Comparison of ENCODE assay signal across 8 cellular contexts in the genomic region with DNA sequence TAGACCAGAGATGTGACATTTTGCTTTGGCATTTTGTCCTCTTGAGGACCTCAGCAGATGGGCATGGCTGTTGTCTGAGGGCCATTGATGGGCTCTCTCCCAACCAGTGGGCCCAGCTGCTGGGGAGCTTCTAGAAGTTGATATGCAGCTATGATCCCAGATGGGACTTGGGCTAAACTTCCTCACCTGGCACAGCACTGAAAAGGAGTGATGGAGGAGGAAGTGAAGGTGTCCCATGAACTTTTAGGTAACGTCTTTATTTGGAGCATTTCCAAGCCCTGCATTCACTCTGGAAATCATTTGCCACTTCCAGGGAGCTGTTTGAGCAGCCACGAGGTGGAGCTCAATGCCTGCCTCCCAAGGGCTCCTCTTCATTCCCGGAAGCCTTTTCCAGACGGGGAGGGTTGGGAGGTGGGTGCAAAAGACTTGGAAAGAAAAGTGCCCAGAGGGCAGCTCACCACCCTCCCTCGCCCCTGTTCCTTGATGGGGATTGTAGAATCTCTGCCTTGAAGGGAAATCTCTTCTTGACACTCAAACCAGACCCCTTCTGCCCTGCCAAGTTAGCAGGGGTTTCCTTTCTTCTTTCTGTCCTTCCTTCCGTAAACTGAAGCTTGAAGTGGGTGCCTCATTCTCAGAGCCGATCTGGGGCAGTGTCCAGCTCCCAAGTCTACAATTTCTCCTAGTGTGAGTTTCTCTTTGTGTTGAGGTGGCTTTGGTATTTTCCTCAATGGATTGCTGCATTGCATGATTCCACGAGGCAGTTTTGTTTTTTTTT. TPM values are rescaled to one million over a fixed set of nuclear protein-coding genes. Genes with fewer than 3 reads are reported as not detected.
DNase-seq lines count a peak whose midpoint lies in the region; ATAC-seq and TF ChIP-seq lines count a peak whose summit lies in the region.

No MANE protein-coding gene starts in this region.

- intact Hi-C loops in testis (cut with DNase I; ENCODE audit: low total_unique reads), result loop anchor here (5.0 kb wide), 1 partner anchor 87 kb away; no protein-coding TSS in a partner anchor
- intact Hi-C loops in Right ventricle myocardium superior (cut with DNase I), result no loop called here

- TF ChIP-seq CTCF in fibroblast of lung (conservative IDR thresholded peaks at IDR 0.05 in 1 of 2, IDR thresholded peaks at IDR 0.05 in 1 of 2; ENCODE audit: low read depth in 1 of 2, low read length in 2 of 2) (peak; percentile 33 to 35), testis (IDR thresholded peaks at IDR 0.05) (peak in 1 of 3 experiments; percentile 14)

- no peak for ATAC-seq in Right ventricle myocardium superior (ENCODE audit: poor library complexity)
- no peak for ATAC-seq in GM19351 (IDR thresholded peaks at IDR 0.05; ENCODE audit: unreplicated experiment)
- ATAC-seq in HG03139 (IDR thresholded peaks at IDR 0.05; ENCODE audit: unreplicated experiment), result no peak

- H3K27me3 ChIP-seq in fibroblast of lung (ENCODE audit: control insufficient read depth, insufficient read depth, low read length) (no peaks in the 10 kb centered on the region), testis (no peaks in the 10 kb centered on the region)

- H3K9me3 ChIP-seq in fibroblast of lung (ENCODE audit: control insufficient read depth, insufficient read depth, low read depth, low read length) (no peaks in the 10 kb centered on the region), testis (no peaks in the 10 kb centered on the region)

- H3K9ac ChIP-seq in fibroblast of lung (ENCODE audit: insufficient read depth, low read length), result no peak overlapping the region

- H3K4me3 ChIP-seq in fibroblast of lung (replicated peaks in 1 of 4; ENCODE audit: control extremely low read depth in 1 of 4, insufficient read depth in 1 of 4, low read depth in 3 of 4, low read length in 4 of 4), result peak overlapping the region in 1 of 4 experiments; percentile 22
- no peak overlapping the region for H3K4me3 ChIP-seq in testis

- H3K36me3 ChIP-seq in fibroblast of lung (ENCODE audit: control insufficient read depth, insufficient read depth, low read length), result no peaks in the 10 kb centered on the region
- H3K36me3 ChIP-seq in testis (ENCODE audit: low read depth, missing control alignments), result no peaks in the 10 kb centered on the region

- 36 to 38% methylated on average over 8 of the region's 8 CpGs for WGBS in testis, 2 donors

- no peak overlapping the region for H3K4me2 ChIP-seq in fibroblast of lung (ENCODE audit: extremely low read depth, insufficient read depth, low read length)

- H2AFZ ChIP-seq in fibroblast of lung (ENCODE audit: low read length), result no peak overlapping the region

- no peaks in the 10 kb centered on the region for H3K79me2 ChIP-seq in fibroblast of lung (ENCODE audit: control insufficient read depth, insufficient read depth, low read length)

- TF ChIP-seq POLR2A in testis (IDR thresholded peaks at IDR 0.05), result no peak

- H3K27ac ChIP-seq in fibroblast of lung (ENCODE audit: insufficient read depth, low read length), result no peak overlapping the region
- H3K27ac ChIP-seq in testis, result no peak overlapping the region

- DNase-seq in NCI-H2196 (lab: John Stamatoyannopoulos, UW; ENCODE audit: unreplicated experiment), result peak; percentile 39
- no peak for DNase-seq in NCI-H2196 treated with DMSO at 0.1 percent for 48 hours (lab: John Stamatoyannopoulos, UW; ENCODE audit: unreplicated experiment)
- DNase-seq in NCI-H69 (lab: John Stamatoyannopoulos, UW), result peak; percentile 84
- DNase-seq in fibroblast of lung (ENCODE audit: low read depth in 2 of 2), result peak in 1 of 2 donors; percentile 23
- peak; percentile 46 for DNase-seq in testis
- no peak for DNase-seq in Right ventricle myocardium superior

- no peaks in the 10 kb centered on the region for H4K20me1 ChIP-seq in fibroblast of lung (ENCODE audit: control insufficient read depth, extremely low read depth, insufficient read depth, low read length)

- H3K4me1 ChIP-seq in fibroblast of lung (ENCODE audit: control insufficient read depth, extremely low read depth, insufficient read depth, low read length) (no peaks in the 10 kb centered on the region), testis (no peaks in the 10 kb centered on the region)

RNA-seq across cellular contexts. Expression of gene NEUROG1, which starts 18.1 kb away (rescaled TPM):
- total RNA-seq in fibroblast of lung, result not detected in 2 replicates
- polyA plus RNA-seq in fibroblast of lung, result not detected in 2 replicates
- not detected in 2 replicates for polyA plus RNA-seq in fibroblast of lung (2012)
- polyA minus RNA-seq in fibroblast of lung (ENCODE audit: low replicate concordance), result not detected in 2 replicates
- not detected for total RNA-seq in testis
- not detected for polyA plus RNA-seq in testis (ENCODE audit: insufficient read depth, low read depth, low replicate concordance)
- total RNA-seq in Right ventricle myocardium superior, result not detected

RNA-seq across cellular contexts. Expression of gene CXCL14, which starts 24.9 kb away (rescaled TPM):
- 0.17 and 0.26 TPM in 2 replicates for total RNA-seq in fibroblast of lung
- polyA plus RNA-seq in fibroblast of lung, result 0.05 TPM in 1 of 2 replicates, not detected in the other
- not detected in 2 replicates for polyA plus RNA-seq in fibroblast of lung (2012)
- polyA minus RNA-seq in fibroblast of lung (ENCODE audit: low replicate concordance), result not detected in 2 replicates
- total RNA-seq in testis, result 1 to 10 TPM; 1.8 to 3.6 TPM
- 30.4 TPM for polyA plus RNA-seq in testis (ENCODE audit: insufficient read depth, low read depth, low replicate concordance)
- 1.3 TPM for total RNA-seq in Right ventricle myocardium superior

Comparison
In these comparisons a context has a peak if more than half of its experiments do, and no peak if none do; other contexts are left out.
1. DNase-seq: peak in NCI-H2196 (single experiment), NCI-H69 (single experiment) and testis (single experiment); none in NCI-H2196 treated with DMSO at 0.1 percent for 48 hours (single experiment) and Right ventricle myocardium superior (single experiment).